15 cellular contexts compared by ENCODE assay signal in the genomic region with DNA sequence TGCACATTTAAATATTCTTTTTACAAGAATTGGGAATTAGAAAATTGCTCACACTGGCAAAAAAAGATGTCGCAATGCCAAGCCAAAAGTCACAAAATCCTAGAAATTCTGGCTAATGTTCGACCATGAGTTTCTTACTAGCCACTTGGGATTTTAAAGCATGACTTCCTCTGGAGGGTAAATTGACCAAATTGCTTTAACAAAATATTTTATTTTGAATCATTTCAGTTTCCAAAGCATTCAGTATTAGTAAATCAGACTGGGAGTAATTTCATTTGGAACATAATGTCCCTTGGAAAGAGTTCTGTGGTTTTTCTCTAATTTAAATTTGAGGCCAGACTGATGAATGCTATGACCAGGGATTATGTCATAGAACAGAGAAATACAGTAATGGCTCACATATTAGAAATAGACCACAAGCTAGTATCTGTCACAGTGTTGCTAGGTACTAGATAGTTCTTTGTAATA. TPM values are rescaled to one million over a fixed set of nuclear protein-coding genes. Genes with fewer than 3 reads are reported as not detected.
DNase-seq lines count a peak whose midpoint lies in the region; TF ChIP-seq lines count a peak whose summit lies in the region.
"Had no signal": no experiment of that assay in that cellular context is flagged by ENCODE, and none has a peak within 500 bp of the region (broad histone marks: within the 10 kb centered on the region; RNA-seq: fewer than 3 reads in every experiment).

No MANE protein-coding gene starts in this region.

- no peak overlapping the region for H3K4me2 ChIP-seq in fibroblast of lung (ENCODE audit: extremely low read depth, insufficient read depth, low read length)

- H4K20me1 ChIP-seq in fibroblast of lung (ENCODE audit: control insufficient read depth, extremely low read depth, insufficient read depth, low read length): no peaks in the 10 kb centered on the region

- H3K79me2 ChIP-seq in fibroblast of lung (ENCODE audit: control insufficient read depth, insufficient read depth, low read length): no peaks in the 10 kb centered on the region

- H3K27me3 ChIP-seq in fibroblast of lung (ENCODE audit: control insufficient read depth, insufficient read depth, low read length): no peaks in the 10 kb centered on the region
- peaks cover 4% of the 10 kb centered on the region for H3K27me3 ChIP-seq in vagina

- DNase-seq in ELR (ENCODE audit: low read depth) (peak; percentile 75), RKO (ENCODE audit: low spot score) (peak; percentile 15), fibroblast of lung (ENCODE audit: low read depth in 2 of 2) (peak; percentile 58 to 83), renal cortical epithelial cell (ENCODE audit: low read depth) (peak; percentile 88), NCI-H2081 treated with DMSO at 0.1 percent for 48 hours (lab: John Stamatoyannopoulos, UW) (no peak), CD1c-positive myeloid dendritic cell (ENCODE audit: extremely low spot score) (no peak), vagina (ENCODE audit: extremely low spot score in 2 of 2) (no peak)
- no peak for DNase-seq in activated CD8-positive, alpha-beta memory T cell treated with anti-CD3 and anti-CD28 coated beads, Interleukin-2, amount 50 U/mL, for 48 hours
- DNase-seq: activated T-cell treated with anti-CD3 and anti-CD28 coated beads, Interleukin-2, amount 50 U/mL, for 1 hour; aorta; C1 segment of cervical spinal cord; effector memory CD4-positive, alpha-beta T cell; SIG-M5; WERI-Rb-1 had no signal

- H3K4me3 ChIP-seq in fibroblast of lung (replicated peaks in 1 of 4; ENCODE audit: control extremely low read depth in 1 of 4, insufficient read depth in 1 of 4, low read depth in 3 of 4, low read length in 4 of 4): no peak overlapping the region
- no peak overlapping the region for H3K4me3 ChIP-seq in vagina

- H3K9me3 ChIP-seq in fibroblast of lung (ENCODE audit: control insufficient read depth, insufficient read depth, low read depth, low read length) (no peaks in the 10 kb centered on the region), vagina (no peaks in the 10 kb centered on the region)

- H3K27ac ChIP-seq in fibroblast of lung (ENCODE audit: insufficient read depth, low read length): no peak overlapping the region
- no peak overlapping the region for H3K27ac ChIP-seq in vagina
- H3K27ac ChIP-seq: WERI-Rb-1 had no signal

- no peak overlapping the region for H2AFZ ChIP-seq in fibroblast of lung (ENCODE audit: low read length)

- no peaks in the 10 kb centered on the region for H3K36me3 ChIP-seq in fibroblast of lung (ENCODE audit: control insufficient read depth, insufficient read depth, low read length)
- H3K36me3 ChIP-seq in vagina: no peaks in the 10 kb centered on the region
- H3K36me3 ChIP-seq: WERI-Rb-1 had no signal

- no peaks in the 10 kb centered on the region for H3K4me1 ChIP-seq in fibroblast of lung (ENCODE audit: control insufficient read depth, extremely low read depth, insufficient read depth, low read length)
- H3K4me1 ChIP-seq in vagina: no peaks in the 10 kb centered on the region

- no peak for TF ChIP-seq POLR2A in vagina (IDR thresholded peaks at IDR 0.05)

- no peak overlapping the region for H3K9ac ChIP-seq in fibroblast of lung (ENCODE audit: insufficient read depth, low read length)

- no peak for TF ChIP-seq CTCF in fibroblast of lung (conservative IDR thresholded peaks at IDR 0.05 in 1 of 2, IDR thresholded peaks at IDR 0.05 in 1 of 2; ENCODE audit: low read depth in 1 of 2, low read length in 2 of 2)
- no peak for TF ChIP-seq CTCF in vagina (IDR thresholded peaks at IDR 0.05)

- intact Hi-C loops in vagina (cut with DNase I): no loop called here

RNA-seq across cellular contexts. Expression of gene CXCL5, which starts 7.6 kb away (rescaled TPM):
- total RNA-seq in fibroblast of lung: 0.66 and 0.77 TPM in 2 replicates
- 0.24 and 0.58 TPM in 2 replicates for polyA plus RNA-seq in fibroblast of lung
- 0.13 and 0.45 TPM in 2 replicates for polyA plus RNA-seq in fibroblast of lung (2012)
- polyA minus RNA-seq in fibroblast of lung (ENCODE audit: low replicate concordance): not detected in 2 replicates
- total RNA-seq in renal cortical epithelial cell: 42.3 and 210 TPM in 2 replicates
- total RNA-seq in vagina: not detected

RNA-seq across cellular contexts. Expression of gene PPBP, which starts 18.1 kb away (rescaled TPM):
- not detected in 2 replicates for total RNA-seq in fibroblast of lung
- polyA plus RNA-seq in fibroblast of lung: not detected in 2 replicates
- polyA plus RNA-seq in fibroblast of lung (2012): not detected in 2 replicates
- not detected in 2 replicates for polyA minus RNA-seq in fibroblast of lung (ENCODE audit: low replicate concordance)
- total RNA-seq in renal cortical epithelial cell: 1.6 TPM in 1 of 2 replicates, not detected in the other
- total RNA-seq in vagina: not detected
- total RNA-seq: osteocyte had no signal
- polyA plus RNA-seq: aorta had no signal

RNA-seq across cellular contexts. Expression of gene PF4, which starts 24.2 kb away (rescaled TPM):
- total RNA-seq in fibroblast of lung (not detected in 2 replicates), renal cortical epithelial cell (0.60 and 0.87 TPM in 2 replicates), vagina (9.1 TPM)
- polyA plus RNA-seq in fibroblast of lung: not detected in 2 replicates
- polyA plus RNA-seq in fibroblast of lung (2012): 0.37 TPM in 1 of 2 replicates, not detected in the other
- not detected in 2 replicates for polyA minus RNA-seq in fibroblast of lung (ENCODE audit: low replicate concordance)
- total RNA-seq: osteocyte had no signal
- polyA plus RNA-seq: aorta had no signal

RNA-seq across cellular contexts. Expression of gene CXCL3, which starts 32.4 kb away (rescaled TPM):
- total RNA-seq in fibroblast of lung: 1.3 and 2.5 TPM in 2 replicates
- polyA plus RNA-seq in fibroblast of lung: 0.51 and 1.9 TPM in 2 replicates
- 0.43 and 1.6 TPM in 2 replicates for polyA plus RNA-seq in fibroblast of lung (2012)
- not detected in 2 replicates for polyA minus RNA-seq in fibroblast of lung (ENCODE audit: low replicate concordance)
- total RNA-seq in renal cortical epithelial cell: 5.0 and 17.7 TPM in 2 replicates
- not detected for total RNA-seq in vagina

Comparison
In these comparisons a context has a peak if more than half of its experiments do, and no peak if none do; other contexts are left out.
1. DNase-seq: peak in ELR (single experiment), RKO (single experiment), fibroblast of lung (2 of 2) and renal cortical epithelial cell (single experiment); none in NCI-H2081 treated with DMSO at 0.1 percent for 48 hours (single experiment), activated CD8-positive, alpha-beta memory T cell treated with anti-CD3 and anti-CD28 coated beads, Interleukin-2, amount 50 U/mL, for 48 hours (single experiment), CD1c-positive myeloid dendritic cell (single experiment) and vagina (0 of 2).
2. RNA of gene CXCL5, which starts 7.6 kb away (total RNA-seq): 42.3 to 210 TPM in renal cortical epithelial cell; 0.66 to 0.77 TPM in fibroblast of lung and not detected in vagina (single experiment); every median in the first group is over 10 times any median in the second.